ENCODE assay signal across 1 cellular context in the genomic region with DNA sequence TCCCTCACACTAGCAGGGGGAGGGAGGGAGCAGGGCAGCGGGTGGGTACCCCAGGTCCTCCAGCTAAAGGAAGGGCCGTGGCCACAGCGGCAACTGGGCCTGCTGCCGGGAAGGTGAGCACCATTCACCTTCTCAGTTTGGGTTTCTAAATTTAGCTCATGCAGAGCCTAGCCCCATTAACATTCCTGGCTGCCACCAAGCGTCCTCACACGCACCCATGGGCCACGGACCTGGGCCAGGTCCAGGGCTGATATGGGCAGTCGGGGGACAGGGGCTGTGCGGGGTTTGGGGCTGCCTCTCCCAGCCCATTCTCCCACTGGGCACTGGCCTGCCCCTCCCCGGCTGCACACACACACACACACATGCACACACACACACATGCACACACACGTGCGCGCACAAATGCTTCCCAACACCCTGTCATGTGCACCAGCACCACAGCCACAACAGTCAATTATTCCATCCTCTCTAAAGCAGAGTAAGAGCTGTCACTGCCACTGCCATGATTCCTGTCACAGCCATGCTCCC.
TF ChIP-seq lines count a peak whose summit lies in the region.

No MANE protein-coding gene starts in this region.

TF ChIP-seq in HCT116, 20 proteins besides CTCF, POLR2A, EP300 and RAD21:
- no peak for TF ChIP-seq POLR2AphosphoS5 (IDR thresholded peaks at IDR 0.05; ENCODE audit: low read depth, low read length)
- TF ChIP-seq, protein P1, sequence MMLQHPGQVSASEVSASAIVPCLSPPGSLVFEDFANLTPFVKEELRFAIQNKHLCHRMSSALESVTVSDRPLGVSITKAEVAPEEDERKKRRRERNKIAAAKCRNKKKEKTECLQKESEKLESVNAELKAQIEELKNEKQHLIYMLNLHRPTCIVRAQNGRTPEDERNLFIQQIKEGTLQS (IDR thresholded peaks at IDR 0.05) = no peak
- TF ChIP-seq YY1 (IDR thresholded peaks at IDR 0.05; ENCODE audit: extremely low read depth, insufficient replicate concordance, low read depth, low read length) = no peak
- no peak for TF ChIP-seq ZBTB33 (IDR thresholded peaks at IDR 0.05; ENCODE audit: extremely low read depth, insufficient replicate concordance, low read length)
- TF ChIP-seq EGR1 (IDR thresholded peaks at IDR 0.05; ENCODE audit: low read depth) = no peak
- no peak for TF ChIP-seq EZH2 (IDR thresholded peaks at IDR 0.05)
- no peak for TF ChIP-seq JUND (IDR thresholded peaks at IDR 0.05)
- no peak for TF ChIP-seq SRF (IDR thresholded peaks at IDR 0.05; ENCODE audit: low read depth)
